In genomic region chr11:76658651-76659650, GRCh38 we compare ENCODE assay signal across 22 cellular contexts. TPM values are rescaled to one million over a fixed set of nuclear protein-coding genes. Genes with fewer than 3 reads are reported as not detected.
A peak's percentile ranks its signal among the peaks of the same experiment; 100 is the strongest.
DNase-seq lines count a peak whose midpoint lies in the region; ATAC-seq and TF ChIP-seq lines count a peak whose summit lies in the region.
"Had no signal": no experiment of that assay in that cellular context is flagged by ENCODE, and none has a peak within 500 bp of the region (broad histone marks: within the 10 kb centered on the region; RNA-seq: fewer than 3 reads in every experiment).

No MANE protein-coding gene starts in this region.

- H3K4me3 ChIP-seq in coronary artery: no peak overlapping the region
- no peak overlapping the region for H3K4me3 ChIP-seq in ovary
- H3K4me3 ChIP-seq: heart left ventricle, uterus had no signal

- H3K27me3 Mint-ChIP-seq in stimulated activated naive CD8-positive, alpha-beta T cell treated with anti-CD3 and anti-CD28 coated beads, Interleukin-15, amount 100 ng/mL, for 72 hours: peaks cover 19% of the 10 kb centered on the region
- H3K27me3 Mint-ChIP-seq: activated CD4-positive, alpha-beta memory T cell treated with anti-CD3 and anti-CD28 coated beads, Interleukin-2, amount 10 ng/mL, durations not matched to agents 7 days and 5 days; activated naive CD4-positive, alpha-beta T cell treated with anti-CD3 and anti-CD28 coated beads, Interleukin-2, amount 50 U/mL, for 24 hours had no signal

- peak; percentile 16 for ATAC-seq in stimulated activated naive CD8-positive, alpha-beta T cell treated with anti-CD3 and anti-CD28 coated beads, Interleukin-15, amount 100 ng/mL, for 72 hours
- no peak for ATAC-seq in stimulated activated naive CD8-positive, alpha-beta T cell treated with anti-CD3 and anti-CD28 coated beads, Interleukin-15, Interleukin-2, amounts not matched to agents 100 U/mL and 50 U/mL, for 24 hours
- ATAC-seq in GM18909 (IDR thresholded peaks at IDR 0.05; ENCODE audit: poor library complexity, unreplicated experiment): no peak
- no peak for ATAC-seq in HG03159 (IDR thresholded peaks at IDR 0.05; ENCODE audit: unreplicated experiment)
- ATAC-seq: CD8-positive, alpha-beta T cell; heart left ventricle had no signal

- TF ChIP-seq EP300 in ovary (IDR thresholded peaks at IDR 0.05): no peak

- H3K36me3 ChIP-seq in ovary: no peaks in the 10 kb centered on the region
- H3K36me3 ChIP-seq: uterus had no signal

- TF ChIP-seq POLR2A in ovary (IDR thresholded peaks at IDR 0.05): no peak

- no peak overlapping the region for H3K4me3 Mint-ChIP-seq in stimulated activated naive CD8-positive, alpha-beta T cell treated with anti-CD3 and anti-CD28 coated beads, Interleukin-15, amount 100 ng/mL, for 72 hours
- H3K4me3 Mint-ChIP-seq: activated CD4-positive, alpha-beta memory T cell treated with anti-CD3 and anti-CD28 coated beads, Interleukin-2, amount 10 ng/mL, durations not matched to agents 7 days and 5 days; activated naive CD4-positive, alpha-beta T cell treated with anti-CD3 and anti-CD28 coated beads, Interleukin-2, amount 50 U/mL, for 24 hours; CD8-positive, alpha-beta T cell; immature natural killer cell had no signal

- H3K9me3 ChIP-seq in ovary: no peaks in the 10 kb centered on the region
- H3K9me3 ChIP-seq: heart left ventricle, uterus had no signal

- H3K27ac ChIP-seq in coronary artery (peak overlapping the region; percentile 54 to 90), ovary (no peak overlapping the region)
- H3K27ac ChIP-seq: parathyroid adenoma had no signal

- peaks cover 17% of the 10 kb centered on the region for H3K4me1 ChIP-seq in ovary (ENCODE audit: insufficient read depth)
- H3K4me1 ChIP-seq: parathyroid adenoma had no signal

- no peak for DNase-seq in stimulated activated naive CD8-positive, alpha-beta T cell treated with anti-CD3 and anti-CD28 coated beads, Interleukin-15, amount 100 ng/mL, for 72 hours
- DNase-seq in stimulated activated naive CD8-positive, alpha-beta T cell treated with anti-CD3 and anti-CD28 coated beads, Interleukin-15, Interleukin-2, amounts not matched to agents 100 U/mL and 50 U/mL, for 24 hours: no peak
- DNase-seq in coronary artery (ENCODE audit: low spot score) (peak; percentile 76), ovary (peak in 3 of 5 donors; percentile 16 to 21 (median 21)), NCI-H128 (lab: John Stamatoyannopoulos, UW; ENCODE audit: unreplicated experiment) (no peak)
- no peak for DNase-seq in activated CD4-positive, alpha-beta T cell treated with anti-CD3 and anti-CD28 coated beads for 1 hour
- DNase-seq: activated CD4-positive, alpha-beta memory T cell treated with anti-CD3 and anti-CD28 coated beads, Interleukin-2, amount 10 ng/mL, durations not matched to agents 7 days and 5 days; activated T-cell treated with anti-CD3 and anti-CD28 coated beads, Interleukin-2, amount 50 U/mL, for 48 hours; CD8-positive, alpha-beta T cell; DMS79 treated with DMSO at 0.1 percent for 48 hours; immature natural killer cell; NCI-H1436; NCI-H2171; SIG-M5; stimulated activated CD4-positive, alpha-beta T cell treated with anti-CD3 and anti-CD28 coated beads, Interleukin-2, amount 100 ng/mL, for 48 hours; T-helper 1 cell had no signal

- intact Hi-C loops in ovary (cut with DNase I): no loop called here

- TF ChIP-seq CTCF in coronary artery (IDR thresholded peaks at IDR 0.05) (no peak), ovary (IDR thresholded peaks at IDR 0.05) (no peak)

- H3K4me1 Mint-ChIP-seq in stimulated activated naive CD8-positive, alpha-beta T cell treated with anti-CD3 and anti-CD28 coated beads, Interleukin-15, amount 100 ng/mL, for 72 hours: peaks cover 17% of the 10 kb centered on the region
- H3K4me1 Mint-ChIP-seq: activated CD4-positive, alpha-beta memory T cell treated with anti-CD3 and anti-CD28 coated beads, Interleukin-2, amount 10 ng/mL, durations not matched to agents 7 days and 5 days; activated naive CD4-positive, alpha-beta T cell treated with anti-CD3 and anti-CD28 coated beads, Interleukin-2, amount 50 U/mL, for 24 hours; immature natural killer cell had no signal

- H3K9me3 Mint-ChIP-seq in stimulated activated naive CD8-positive, alpha-beta T cell treated with anti-CD3 and anti-CD28 coated beads, Interleukin-15, amount 100 ng/mL, for 72 hours: no peaks in the 10 kb centered on the region
- H3K9me3 Mint-ChIP-seq: activated CD4-positive, alpha-beta memory T cell treated with anti-CD3 and anti-CD28 coated beads, Interleukin-2, amount 10 ng/mL, durations not matched to agents 7 days and 5 days; activated naive CD4-positive, alpha-beta T cell treated with anti-CD3 and anti-CD28 coated beads, Interleukin-2, amount 50 U/mL, for 24 hours; CD8-positive, alpha-beta T cell; immature natural killer cell had no signal

- H3K27ac Mint-ChIP-seq in stimulated activated naive CD8-positive, alpha-beta T cell treated with anti-CD3 and anti-CD28 coated beads, Interleukin-15, amount 100 ng/mL, for 72 hours: peak overlapping the region in 1 of 2 donors; percentile 27
- H3K27ac Mint-ChIP-seq: activated CD4-positive, alpha-beta memory T cell treated with anti-CD3 and anti-CD28 coated beads, Interleukin-2, amount 10 ng/mL, durations not matched to agents 7 days and 5 days; activated naive CD4-positive, alpha-beta T cell treated with anti-CD3 and anti-CD28 coated beads, Interleukin-2, amount 50 U/mL, for 24 hours; CD8-positive, alpha-beta T cell; immature natural killer cell had no signal

- WGBS in ovary, 3 donors: 78 to 86% (median 85%) methylated on average over 25 of the region's 25 CpGs

- H3K27me3 ChIP-seq in ovary: no peaks in the 10 kb centered on the region
- H3K27me3 ChIP-seq: heart left ventricle, uterus had no signal

RNA-seq across cellular contexts. Expression of gene LRRC32, which starts 11.6 kb away (rescaled TPM):
- 10 to 100 TPM in 5 of 7 donors, 1 to 10 TPM in 2; 3.2 to 47.1 (median 29.5) TPM for total RNA-seq in ovary
- 10 to 100 TPM; 19.4 to 39.9 TPM for polyA plus RNA-seq in ovary

Comparison
In these comparisons a context has a peak if more than half of its experiments do, and no peak if none do; other contexts are left out.
1. DNase-seq: peak in coronary artery (single experiment) and ovary (3 of 5); none in stimulated activated naive CD8-positive, alpha-beta T cell treated with anti-CD3 and anti-CD28 coated beads, Interleukin-15, amount 100 ng/mL, for 72 hours (0 of 2), stimulated activated naive CD8-positive, alpha-beta T cell treated with anti-CD3 and anti-CD28 coated beads, Interleukin-15, Interleukin-2, amounts not matched to agents 100 U/mL and 50 U/mL, for 24 hours (single experiment), activated CD4-positive, alpha-beta T cell treated with anti-CD3 and anti-CD28 coated beads for 1 hour (single experiment) and NCI-H128 (single experiment).
2. H3K27ac ChIP-seq: peak in coronary artery (2 of 2); none in ovary (0 of 2).